ENCODE assay signal across 8 cellular contexts in the genomic region with DNA sequence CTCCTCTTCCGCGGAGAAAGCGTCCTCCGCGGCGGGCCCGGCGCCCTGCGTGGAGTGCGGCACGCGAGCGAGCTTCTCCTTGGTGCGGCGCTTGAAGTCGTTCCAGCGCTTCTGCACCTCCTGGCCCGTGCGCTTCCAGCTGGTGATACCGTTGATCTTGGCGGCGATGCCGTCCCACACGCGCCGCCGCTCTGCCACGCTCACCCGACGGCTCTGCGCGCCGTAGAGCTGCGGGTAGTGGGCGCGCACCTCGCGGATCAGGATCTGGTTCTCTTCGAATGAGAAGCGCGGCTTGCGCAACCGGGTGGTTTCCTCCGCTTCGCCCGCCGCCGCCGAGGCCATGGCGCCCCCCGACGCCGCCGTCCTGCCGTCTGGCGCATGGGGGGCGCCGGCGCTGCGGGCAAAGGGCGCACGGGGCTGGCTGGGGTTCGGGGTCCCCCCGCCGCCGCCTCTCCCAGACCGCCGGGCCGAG. TPM values are rescaled to one million over a fixed set of nuclear protein-coding genes. Genes with fewer than 3 reads are reported as not detected.
A peak's percentile ranks its signal among the peaks of the same experiment; 100 is the strongest.
DNase-seq lines count a peak whose midpoint lies in the region; ATAC-seq, FAIRE-seq and TF ChIP-seq lines count a peak whose summit lies in the region.

No MANE protein-coding gene starts in this region.

- no peaks in the 10 kb centered on the region for H3K27me3 ChIP-seq in GM12878 (replicated peaks in 1 of 2; ENCODE audit: control insufficient read depth in 2 of 2, insufficient read depth in 2 of 2, low read length in 1 of 2)

- intact Hi-C loops in GM12878 (cut with micrococcal nuclease; ENCODE audit: unreplicated experiment): loop anchor here (5.0 kb wide), 1 partner anchor 84 kb away; the partner anchor contains the start of gene RSPH6A

- no peak overlapping the region for H3K9ac ChIP-seq in GM12878 (ENCODE audit: control insufficient read depth, insufficient read depth, low read length)

- ATAC-seq in GM12878: no peak
- ATAC-seq in HG02885 (IDR thresholded peaks at IDR 0.05; ENCODE audit: poor library complexity, unreplicated experiment): no peak

- CTCF ChIA-PET in GM12878 (lab: Yijun Ruan, JAX): interaction anchor here (1.8 to 3.6 kb wide), 3 partner anchors 15 to 37 kb away, joined by 9 to 28 read pairs (median 18); partner anchors contain the start of genes FOXA3, IRF2BP1 and SYMPK

- POLR2A ChIA-PET in GM12878 (lab: Charles Lee): interaction anchor here (0.9 to 3.7 kb wide), 5 partner anchors 9 to 94 kb away, joined by 4 to 23 read pairs (median 5); partner anchors contain the start of genes CCDC61, FOXA3 and SYMPK

- peak; percentile 23 for DNase-seq in EL
- peak; percentile 65 for DNase-seq in NCI-H69 (lab: John Stamatoyannopoulos, UW)
- no peak for DNase-seq in GM12878 (ENCODE audit: low read depth, low spot score)
- peak; percentile 73 for DNase-seq in iris pigment epithelial cell (ENCODE audit: low read depth)
- DNase-seq in stimulated activated naive CD4-positive, alpha-beta T cell treated with Interleukin-2 at 50 U/mL for 16 hours (lab: John Stamatoyannopoulos, UW): peak; percentile 11
- DNase-seq in NCI-H1694 (lab: John Stamatoyannopoulos, UW): no peak
- DNase-seq in 8988T: no peak

- in situ Hi-C loops in GM12878 (cut with MboI): no loop called here

- no peak overlapping the region for H2AFZ ChIP-seq in GM12878 (ENCODE audit: control insufficient read depth, low read depth, low read length)

- 0 out of 2 replicates have a peak, but pooled peaks have one; percentile 32 for TF ChIP-seq POLR2A in GM12878 (IDR thresholded peaks at IDR 0.05; ENCODE audit: low read depth, low read length)

- 41% methylated on average over 51 of the region's 69 CpGs for WGBS in GM12878 (ENCODE audit: insufficient coverage, insufficient replicate concordance, low lambda C conversion rate, missing lambda C conversion rate)

- TF ChIP-seq CTCF in GM12878 (IDR thresholded peaks at IDR 0.05 in 2 of 3, conservative IDR thresholded peaks at IDR 0.05 in 1 of 3; ENCODE audit: control insufficient read depth in 2 of 3, extremely low read depth in 1 of 3, insufficient read depth in 1 of 3, low read depth in 3 of 3, low read length in 3 of 3): no peak

- RAD21 ChIA-PET in GM12878 (lab: Charles Lee; ENCODE audit: unreplicated experiment): interaction anchor here (0.9 to 2.3 kb wide), 5 partner anchors 15 to 84 kb away, joined by 3 to 9 read pairs (median 3); partner anchors contain the start of genes FOXA3, IRF2BP1 and SYMPK

- no TSS peak for BruUV-seq in GM12878 (replicated peaks; lab: Mats Ljungman, UMichigan)

- no peak for FAIRE-seq in GM12878 (lab: Jason Lieb, UNC)

- no peak for TF ChIP-seq EP300 in GM12878 (IDR thresholded peaks at IDR 0.05; ENCODE audit: borderline replicate concordance in 1 of 2, control insufficient read depth in 1 of 2, low read depth in 2 of 2, low read length in 2 of 2)

- peaks cover 10% of the 10 kb centered on the region for H3K4me1 ChIP-seq in GM12878 (ENCODE audit: control insufficient read depth, insufficient read depth, low read length)

- H3K79me2 ChIP-seq in GM12878 (ENCODE audit: control insufficient read depth, insufficient read depth, low read length): peaks cover 8% of the 10 kb centered on the region

- no peak for TF ChIP-seq RAD21 in GM12878 (IDR thresholded peaks at IDR 0.05; ENCODE audit: insufficient read depth, low read depth, low read length)

- H3K4me3 ChIP-seq in GM12878: peak overlapping the region; percentile 98

- no peak overlapping the region for H3K27ac ChIP-seq in GM12878 (ENCODE audit: control insufficient read depth, insufficient read depth)

- H3K36me3 ChIP-seq in GM12878 (ENCODE audit: control insufficient read depth in 2 of 2, insufficient read depth in 2 of 2, low read length in 1 of 2): no peaks in the 10 kb centered on the region; a peak in 2 of 4 replicates

- no peaks in the 10 kb centered on the region for H4K20me1 ChIP-seq in GM12878 (ENCODE audit: control insufficient read depth, insufficient read depth)

- SMC1A ChIA-PET in GM12878 (lab: Charles Lee; ENCODE audit: uncharacterized antibody, unreplicated experiment): interaction anchor here (0.6 to 1.9 kb wide), 3 partner anchors 16 to 794 kb away, joined by 3 to 9 read pairs (median 3); partner anchors contain the start of genes CCDC61 and IRF2BP1

- peak overlapping the region; percentile 73 for H3K4me2 ChIP-seq in GM12878 (ENCODE audit: control insufficient read depth, insufficient read depth)

- no peaks in the 10 kb centered on the region for H3K9me3 ChIP-seq in GM12878 (replicated peaks; ENCODE audit: control insufficient read depth, insufficient read depth, low read length)

RNA-seq across cellular contexts. Expression of gene MYPOP, which starts 0.9 kb away (rescaled TPM):
- total RNA-seq in GM12878 (2013; cell fraction: nucleolus; rRNA removed): 4.3 and 5.0 TPM in 2 replicates
- total RNA-seq in GM12878 (2014; rRNA removed) (1.7 and 2.1 TPM in 2 replicates), GM12878 (2014; rRNA removed; fragmentation: Illumina TruSeq; extraction: Trizol) (1.1 and 1.2 TPM in 2 replicates), GM12878 (2021) (9.4 TPM in 2 replicates)
- 0.52 TPM for polyA plus RNA-seq in GM12878 (2011; ENCODE audit: low read depth)
- polyA plus RNA-seq in GM12878 (2011; rRNA removed) (0.52 and 1.1 TPM in 2 replicates), GM12878 (2014; fragmentation: Illumina TruSeq; extraction: Trizol) (0.92 and 2.3 TPM in 2 replicates), GM12878 (2014; fragmentation: Nextera tagmentation; extraction: Ambion mirVana) (1 to 10 TPM in 1 of 2 experiments, under 1 TPM in 1; 0.47 to 1.7 TPM), GM12878 (2014; rRNA removed) (4.6 and 5.8 TPM in 2 replicates), GM12878 (2016; fragmentation: Nextera tagmentation; extraction: Ambion mirVana) (1 to 10 TPM in 1 of 2 experiments, under 1 TPM in 1; 0.70 to 1.1 TPM)
- 2.0 and 2.4 TPM in 2 replicates for polyA plus RNA-seq in GM12878 (2011; cell fraction: cytosol; rRNA removed)
- polyA plus RNA-seq in GM12878 (2011; cell fraction: nucleus; rRNA removed): 4.4 and 5.6 TPM in 2 replicates
- polyA plus RNA-seq in GM12878 (2012): 3.8 and 4.8 TPM in 2 replicates
- 0.44 and 0.46 TPM in 2 replicates for polyA minus RNA-seq in GM12878 (2011; rRNA and poly(A)+ RNA removed)
- polyA minus RNA-seq in GM12878 (2011; cell fraction: cytosol; rRNA and poly(A)+ RNA removed): 1.2 TPM in 2 replicates
- polyA minus RNA-seq in GM12878 (2011; cell fraction: nucleus; rRNA and poly(A)+ RNA removed): 1.2 and 2.5 TPM in 2 replicates

RNA-seq across cellular contexts. Expression of gene NANOS2, which starts 13.1 kb away (rescaled TPM):
- not detected in 2 replicates for total RNA-seq in GM12878 (2013; cell fraction: nucleolus; rRNA removed)
- total RNA-seq in GM12878 (2014; rRNA removed) (not detected in 2 replicates), GM12878 (2014; rRNA removed; fragmentation: Illumina TruSeq; extraction: Trizol) (not detected in 2 replicates), GM12878 (2021) (not detected in 2 replicates)
- polyA plus RNA-seq in GM12878 (2011; ENCODE audit: low read depth): not detected
- polyA plus RNA-seq in GM12878 (2011; rRNA removed) (not detected in 2 replicates), GM12878 (2014; fragmentation: Illumina TruSeq; extraction: Trizol) (not detected in 2 replicates), GM12878 (2014; fragmentation: Nextera tagmentation; extraction: Ambion mirVana) (not detected), GM12878 (2014; rRNA removed) (0.04 TPM in 1 of 2 replicates, not detected in the other), GM12878 (2016; fragmentation: Nextera tagmentation; extraction: Ambion mirVana) (not detected)
- not detected in 2 replicates for polyA plus RNA-seq in GM12878 (2011; cell fraction: cytosol; rRNA removed)
- polyA plus RNA-seq in GM12878 (2011; cell fraction: nucleus; rRNA removed): not detected in 2 replicates
- polyA plus RNA-seq in GM12878 (2012): not detected in 2 replicates
- not detected in 2 replicates for polyA minus RNA-seq in GM12878 (2011; rRNA and poly(A)+ RNA removed)
- polyA minus RNA-seq in GM12878 (2011; cell fraction: cytosol; rRNA and poly(A)+ RNA removed): not detected in 2 replicates
- not detected in 2 replicates for polyA minus RNA-seq in GM12878 (2011; cell fraction: nucleus; rRNA and poly(A)+ RNA removed)

RNA-seq across cellular contexts. Expression of gene IRF2BP1, which starts 15.5 kb away (rescaled TPM):
- total RNA-seq in GM12878 (2013; cell fraction: nucleolus; rRNA removed): 15.6 and 16.9 TPM in 2 replicates
- total RNA-seq in GM12878 (2014; rRNA removed) (15.4 and 19.9 TPM in 2 replicates), GM12878 (2014; rRNA removed; fragmentation: Illumina TruSeq; extraction: Trizol) (2.1 and 3.0 TPM in 2 replicates), GM12878 (2021) (23.1 and 24.4 TPM in 2 replicates)
- polyA plus RNA-seq in GM12878 (2011; ENCODE audit: low read depth): 2.0 TPM
- polyA plus RNA-seq in GM12878 (2011; rRNA removed) (0.76 and 1.9 TPM in 2 replicates), GM12878 (2014; fragmentation: Illumina TruSeq; extraction: Trizol) (0.30 and 2.0 TPM in 2 replicates), GM12878 (2014; fragmentation: Nextera tagmentation; extraction: Ambion mirVana) (under 1 TPM; 0.31 to 0.69 TPM), GM12878 (2014; rRNA removed) (12.5 and 14.5 TPM in 2 replicates), GM12878 (2016; fragmentation: Nextera tagmentation; extraction: Ambion mirVana) (1 to 10 TPM; 5.8 to 7.9 TPM)
- polyA plus RNA-seq in GM12878 (2011; cell fraction: cytosol; rRNA removed): 3.1 and 6.3 TPM in 2 replicates
- 8.8 and 10.9 TPM in 2 replicates for polyA plus RNA-seq in GM12878 (2011; cell fraction: nucleus; rRNA removed)
- polyA plus RNA-seq in GM12878 (2012): 5.4 and 7.5 TPM in 2 replicates
- 2.2 and 5.3 TPM in 2 replicates for polyA minus RNA-seq in GM12878 (2011; rRNA and poly(A)+ RNA removed)
- polyA minus RNA-seq in GM12878 (2011; cell fraction: cytosol; rRNA and poly(A)+ RNA removed): 5.0 and 5.5 TPM in 2 replicates
- 10.6 and 15.7 TPM in 2 replicates for polyA minus RNA-seq in GM12878 (2011; cell fraction: nucleus; rRNA and poly(A)+ RNA removed)

RNA-seq across cellular contexts. Expression of gene FOXA3, which starts 37.3 kb away (rescaled TPM):
- total RNA-seq in GM12878 (2013; cell fraction: nucleolus; rRNA removed): 0.44 TPM in 1 of 2 replicates, not detected in the other
- total RNA-seq in GM12878 (2014; rRNA removed) (0.11 TPM in 2 replicates), GM12878 (2014; rRNA removed; fragmentation: Illumina TruSeq; extraction: Trizol) (0.09 TPM in 1 of 2 replicates, not detected in the other), GM12878 (2021) (0.31 TPM in 1 of 2 replicates, not detected in the other)
- polyA plus RNA-seq in GM12878 (2011; ENCODE audit: low read depth): not detected
- polyA plus RNA-seq in GM12878 (2011; rRNA removed) (0.65 and 0.83 TPM in 2 replicates), GM12878 (2014; fragmentation: Illumina TruSeq; extraction: Trizol) (not detected in 2 replicates), GM12878 (2014; fragmentation: Nextera tagmentation; extraction: Ambion mirVana) (under 1 TPM in 1 of 2 experiments, not detected in 1; 0.04 TPM), GM12878 (2014; rRNA removed) (0.05 TPM in 2 replicates), GM12878 (2016; fragmentation: Nextera tagmentation; extraction: Ambion mirVana) (not detected)
- polyA plus RNA-seq in GM12878 (2011; cell fraction: cytosol; rRNA removed): 0.60 and 1.1 TPM in 2 replicates
- polyA plus RNA-seq in GM12878 (2011; cell fraction: nucleus; rRNA removed): 0.37 and 0.78 TPM in 2 replicates
- polyA plus RNA-seq in GM12878 (2012): 0.18 TPM in 1 of 2 replicates, not detected in the other
- 0.51 and 0.93 TPM in 2 replicates for polyA minus RNA-seq in GM12878 (2011; rRNA and poly(A)+ RNA removed)
- 0.62 TPM in 1 of 2 replicates, not detected in the other for polyA minus RNA-seq in GM12878 (2011; cell fraction: cytosol; rRNA and poly(A)+ RNA removed)
- polyA minus RNA-seq in GM12878 (2011; cell fraction: nucleus; rRNA and poly(A)+ RNA removed): 0.67 TPM in 1 of 2 replicates, not detected in the other

RNA-seq across cellular contexts. Expression of gene SYMPK, which starts 38.5 kb away (rescaled TPM):
- total RNA-seq in GM12878 (2013; cell fraction: nucleolus; rRNA removed): 125 and 148 TPM in 2 replicates
- total RNA-seq in GM12878 (2014; rRNA removed): 41.3 and 51.1 TPM in 2 replicates
- total RNA-seq in GM12878 (2014; rRNA removed; fragmentation: Illumina TruSeq; extraction: Trizol): 30.3 and 33.9 TPM in 2 replicates
- 107 and 109 TPM in 2 replicates for total RNA-seq in GM12878 (2021)
- 39.2 TPM for polyA plus RNA-seq in GM12878 (2011; ENCODE audit: low read depth)
- polyA plus RNA-seq in GM12878 (2011; rRNA removed): 65.6 and 105 TPM in 2 replicates
- 89.6 and 90.4 TPM in 2 replicates for polyA plus RNA-seq in GM12878 (2011; cell fraction: cytosol; rRNA removed)
- polyA plus RNA-seq in GM12878 (2011; cell fraction: nucleus; rRNA removed): 259 and 261 TPM in 2 replicates
- polyA plus RNA-seq in GM12878 (2012): 59.8 and 68.6 TPM in 2 replicates
- 46.5 and 72.4 TPM in 2 replicates for polyA plus RNA-seq in GM12878 (2014; fragmentation: Illumina TruSeq; extraction: Trizol)
- under 1 TPM; 0.49 to 0.79 TPM for polyA plus RNA-seq in GM12878 (2014; fragmentation: Nextera tagmentation; extraction: Ambion mirVana)
- 88.0 and 99.6 TPM in 2 replicates for polyA plus RNA-seq in GM12878 (2014; rRNA removed)
- 10 to 100 TPM; 30.4 to 30.8 TPM for polyA plus RNA-seq in GM12878 (2016; fragmentation: Nextera tagmentation; extraction: Ambion mirVana)
- polyA minus RNA-seq in GM12878 (2011; rRNA and poly(A)+ RNA removed): 126 and 141 TPM in 2 replicates
- 41.4 and 56.8 TPM in 2 replicates for polyA minus RNA-seq in GM12878 (2011; cell fraction: cytosol; rRNA and poly(A)+ RNA removed)
- polyA minus RNA-seq in GM12878 (2011; cell fraction: nucleus; rRNA and poly(A)+ RNA removed): 34.8 and 61.6 TPM in 2 replicates

Comparison
In these comparisons a context has a peak if more than half of its experiments do, and no peak if none do; other contexts are left out.
1. DNase-seq: peak in EL (single experiment), NCI-H69 (single experiment), iris pigment epithelial cell (single experiment) and stimulated activated naive CD4-positive, alpha-beta T cell treated with Interleukin-2 at 50 U/mL for 16 hours (single experiment); none in GM12878 (single experiment), NCI-H1694 (single experiment) and 8988T (single experiment).